Comparison of ENCODE assay signal across 20 cellular contexts in genomic region chr18:28626757-28627156, GRCh38.
"Had no signal": no experiment of that assay in that cellular context is flagged by ENCODE, and none has a peak within 500 bp of the region (broad histone marks: within the 10 kb centered on the region; RNA-seq: fewer than 3 reads in every experiment).

No MANE protein-coding gene starts in this region.

- H3K27ac Mint-ChIP-seq: endodermal cell, nephron had no signal

- H3K4me3 ChIP-seq: colonic mucosa, gastrocnemius medialis, heart right ventricle, left ventricle myocardium inferior, lung, psoas muscle, stomach had no signal

- H3K27me3 ChIP-seq: colonic mucosa, gastrocnemius medialis, heart right ventricle, stomach had no signal

- H3K9me3 Mint-ChIP-seq: endodermal cell, nephron had no signal

- H3K4me3 Mint-ChIP-seq: endodermal cell, nephron had no signal

- DNase-seq: colonic mucosa; effector CD4-positive, alpha-beta T cell; endodermal cell; gastrocnemius medialis; heart right ventricle; left cardiac atrium; left ventricle myocardium inferior; mesenchymal stem cell; midbrain; psoas muscle; retina; stimulated activated CD4-positive, alpha-beta T cell treated with anti-CD3 and anti-CD28 coated beads, Interleukin-12 subunit alpha, Interleukin-12 subunit beta, amount 100 ng/mL, for 4 hours; stimulated activated naive CD4-positive, alpha-beta T cell; stomach; substantia nigra; trophoblast cell had no signal

- FAIRE-seq: keratinocyte, urothelium cell line had no signal

- H3K27ac ChIP-seq: colonic mucosa, gastrocnemius medialis, heart right ventricle, left ventricle myocardium inferior, psoas muscle, stomach had no signal

- H3K4me1 ChIP-seq: colonic mucosa, gastrocnemius medialis, heart right ventricle, left ventricle myocardium inferior, psoas muscle, stomach had no signal

- H3K4me1 Mint-ChIP-seq: endodermal cell, nephron had no signal

- H3K9me3 ChIP-seq: colonic mucosa, gastrocnemius medialis, left ventricle myocardium inferior, psoas muscle, stomach had no signal

- H3K36me3 ChIP-seq: colonic mucosa, gastrocnemius medialis, heart right ventricle, left ventricle myocardium inferior, stomach had no signal
